ENCODE assay signal across 17 cellular contexts in the genomic region with DNA sequence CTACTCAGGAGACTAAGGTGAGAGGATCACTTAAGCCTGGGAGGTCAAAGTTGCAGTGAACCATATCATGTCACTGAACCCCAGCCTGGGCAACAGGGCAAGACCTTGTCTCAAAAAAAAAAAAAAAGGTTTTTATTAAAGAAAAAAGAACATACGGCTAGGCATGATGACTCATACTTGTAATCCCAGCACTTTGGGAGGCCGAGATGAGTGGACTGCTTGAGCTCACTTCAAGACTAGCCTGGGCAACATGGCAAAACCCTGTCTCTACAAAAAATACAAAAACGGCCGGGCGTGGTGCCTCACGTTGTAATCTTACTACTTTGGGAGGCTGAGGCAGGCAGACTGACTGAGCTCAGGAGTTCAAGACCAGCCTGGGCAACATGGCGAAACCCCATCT. TPM values are rescaled to one million over a fixed set of nuclear protein-coding genes. Genes with fewer than 3 reads are reported as not detected.
DNase-seq lines count a peak whose midpoint lies in the region; TF ChIP-seq lines count a peak whose summit lies in the region.
"Had no signal": no experiment of that assay in that cellular context is flagged by ENCODE, and none has a peak within 500 bp of the region (broad histone marks: within the 10 kb centered on the region; RNA-seq: fewer than 3 reads in every experiment).

No MANE protein-coding gene starts in this region.

- TF ChIP-seq POLR2A in erythroblast (IDR thresholded peaks at IDR 0.05; ENCODE audit: low read length): no peak

- no peaks in the 10 kb centered on the region for H3K27me3 Mint-ChIP-seq in activated T-helper 1 cell treated with anti-CD3 and anti-CD28 coated beads, Interleukin-12 subunit alpha, Interleukin-12 subunit beta, Interleukin-2, Interleukin-4 antibody, amounts not matched to agents 30 ng/mL and 10 ng/mL and 1 ng/mL, durations not matched to agents 14 hours and 24 hours and 36 hours (ENCODE audit: insufficient read depth)
- H3K27me3 Mint-ChIP-seq in activated naive CD4-positive, alpha-beta T cell treated with anti-CD3 and anti-CD28 coated beads, Interleukin-2, amount 10 ng/mL, durations not matched to agents 7 days and 5 days: no peaks in the 10 kb centered on the region

- H3K4me3 ChIP-seq in fibroblast of the aortic adventitia (ENCODE audit: low read depth, low read length): no peak overlapping the region

- H3K9me3 Mint-ChIP-seq in activated T-helper 1 cell treated with anti-CD3 and anti-CD28 coated beads, Interleukin-12 subunit alpha, Interleukin-12 subunit beta, Interleukin-2, Interleukin-4 antibody, amounts not matched to agents 30 ng/mL and 10 ng/mL and 1 ng/mL, durations not matched to agents 14 hours and 24 hours and 36 hours: no peaks in the 10 kb centered on the region
- no peaks in the 10 kb centered on the region for H3K9me3 Mint-ChIP-seq in activated naive CD4-positive, alpha-beta T cell treated with anti-CD3 and anti-CD28 coated beads, Interleukin-2, amount 10 ng/mL, durations not matched to agents 7 days and 5 days
- H3K9me3 Mint-ChIP-seq: endodermal cell had no signal

- DNase-seq in DMS53 (lab: John Stamatoyannopoulos, UW) (peak; percentile 53), DMS53 treated with DMSO at 0.1 percent for 48 hours (lab: John Stamatoyannopoulos, UW; ENCODE audit: unreplicated experiment) (no peak), amniotic epithelial cell (ENCODE audit: low read depth) (peak; percentile 82), fibroblast of the aortic adventitia (ENCODE audit: low read depth) (peak; percentile 63), erythroblast (lab: John Stamatoyannopoulos, UW) (no peak)
- DNase-seq in activated T-helper 1 cell treated with anti-CD3 and anti-CD28 coated beads, Interleukin-12 subunit alpha, Interleukin-12 subunit beta, Interleukin-2, Interleukin-4 antibody, amounts not matched to agents 30 ng/mL and 10 ng/mL and 1 ng/mL, durations not matched to agents 14 hours and 24 hours and 36 hours (ENCODE audit: low spot score): no peak
- DNase-seq in activated naive CD4-positive, alpha-beta T cell treated with anti-CD3 and anti-CD28 coated beads, Interleukin-2, amount 10 ng/mL, durations not matched to agents 7 days and 5 days: no peak
- DNase-seq in activated effector memory CD4-positive, alpha-beta T cell treated with anti-CD3 and anti-CD28 coated beads, Interleukin-2, amount 50 U/mL, for 16 hours: no peak
- DNase-seq: activated CD4-positive, CD25-positive, alpha-beta regulatory T cell; activated T-cell treated with anti-CD3 and anti-CD28 coated beads, Interleukin-2, amount 50 U/mL, for 1 hour; aorta; endodermal cell; GOT3; mesendoderm; NCI-H1048; nucleus accumbens; SW 1271 had no signal

- intact Hi-C loops in activated T-helper 1 cell treated with anti-CD3 and anti-CD28 coated beads, Interleukin-12 subunit alpha, Interleukin-12 subunit beta, Interleukin-2, Interleukin-4 antibody, amounts not matched to agents 30 ng/mL and 10 ng/mL and 1 ng/mL, durations not matched to agents 14 hours and 24 hours and 36 hours (cut with micrococcal nuclease): no loop called here

- CTCF ChIA-PET in activated naive CD4-positive, alpha-beta T cell treated with anti-CD3 and anti-CD28 coated beads, Interleukin-2, amount 10 ng/mL, durations not matched to agents 7 days and 5 days (lab: Charles Lee): interaction anchor here (0.6 to 1.0 kb wide), 2 partner anchors 48 to 97 kb away, joined by 4 to 5 read pairs; no protein-coding TSS in a partner anchor

- no peak overlapping the region for H3K4me3 Mint-ChIP-seq in activated T-helper 1 cell treated with anti-CD3 and anti-CD28 coated beads, Interleukin-12 subunit alpha, Interleukin-12 subunit beta, Interleukin-2, Interleukin-4 antibody, amounts not matched to agents 30 ng/mL and 10 ng/mL and 1 ng/mL, durations not matched to agents 14 hours and 24 hours and 36 hours
- H3K4me3 Mint-ChIP-seq in activated naive CD4-positive, alpha-beta T cell treated with anti-CD3 and anti-CD28 coated beads, Interleukin-2, amount 10 ng/mL, durations not matched to agents 7 days and 5 days: no peak overlapping the region
- H3K4me3 Mint-ChIP-seq: endodermal cell had no signal

- H3K36me3 Mint-ChIP-seq in activated T-helper 1 cell treated with anti-CD3 and anti-CD28 coated beads, Interleukin-12 subunit alpha, Interleukin-12 subunit beta, Interleukin-2, Interleukin-4 antibody, amounts not matched to agents 30 ng/mL and 10 ng/mL and 1 ng/mL, durations not matched to agents 14 hours and 24 hours and 36 hours (ENCODE audit: low read depth): peaks cover 19% of the 10 kb centered on the region
- H3K36me3 Mint-ChIP-seq in activated naive CD4-positive, alpha-beta T cell treated with anti-CD3 and anti-CD28 coated beads, Interleukin-2, amount 10 ng/mL, durations not matched to agents 7 days and 5 days: peaks cover 27% of the 10 kb centered on the region

- no peak for TF ChIP-seq CTCF in fibroblast of the aortic adventitia (IDR thresholded peaks at IDR 0.05; ENCODE audit: insufficient read depth, low read length)

- no peak overlapping the region for H3K27ac Mint-ChIP-seq in activated T-helper 1 cell treated with anti-CD3 and anti-CD28 coated beads, Interleukin-12 subunit alpha, Interleukin-12 subunit beta, Interleukin-2, Interleukin-4 antibody, amounts not matched to agents 30 ng/mL and 10 ng/mL and 1 ng/mL, durations not matched to agents 14 hours and 24 hours and 36 hours
- H3K27ac Mint-ChIP-seq in activated naive CD4-positive, alpha-beta T cell treated with anti-CD3 and anti-CD28 coated beads, Interleukin-2, amount 10 ng/mL, durations not matched to agents 7 days and 5 days: no peak overlapping the region
- H3K27ac Mint-ChIP-seq: endodermal cell had no signal

- H3K4me1 Mint-ChIP-seq in activated T-helper 1 cell treated with anti-CD3 and anti-CD28 coated beads, Interleukin-12 subunit alpha, Interleukin-12 subunit beta, Interleukin-2, Interleukin-4 antibody, amounts not matched to agents 30 ng/mL and 10 ng/mL and 1 ng/mL, durations not matched to agents 14 hours and 24 hours and 36 hours (ENCODE audit: low read depth): no peaks in the 10 kb centered on the region
- no peaks in the 10 kb centered on the region for H3K4me1 Mint-ChIP-seq in activated naive CD4-positive, alpha-beta T cell treated with anti-CD3 and anti-CD28 coated beads, Interleukin-2, amount 10 ng/mL, durations not matched to agents 7 days and 5 days
- H3K4me1 Mint-ChIP-seq: endodermal cell had no signal

RNA-seq across cellular contexts. Expression of a gene that starts 38.4 kb away (rescaled TPM):
- 3.1 and 6.4 TPM in 2 replicates for total RNA-seq in fibroblast of the aortic adventitia (ENCODE audit: low replicate concordance)
- total RNA-seq in activated T-helper 1 cell treated with anti-CD3 and anti-CD28 coated beads, Interleukin-12 subunit alpha, Interleukin-12 subunit beta, Interleukin-2, Interleukin-4 antibody, amounts not matched to agents 30 ng/mL and 10 ng/mL and 1 ng/mL, durations not matched to agents 14 hours and 24 hours and 36 hours: 23.0 and 25.7 TPM in 2 replicates

RNA-seq across cellular contexts. Expression of a gene that starts 38.7 kb away (rescaled TPM):
- total RNA-seq in fibroblast of the aortic adventitia (ENCODE audit: low replicate concordance): 0.99 and 1.8 TPM in 2 replicates
- 0.52 and 0.83 TPM in 2 replicates for total RNA-seq in activated T-helper 1 cell treated with anti-CD3 and anti-CD28 coated beads, Interleukin-12 subunit alpha, Interleukin-12 subunit beta, Interleukin-2, Interleukin-4 antibody, amounts not matched to agents 30 ng/mL and 10 ng/mL and 1 ng/mL, durations not matched to agents 14 hours and 24 hours and 36 hours

RNA-seq across cellular contexts. Expression of a gene that starts 48.8 kb away (rescaled TPM):
- total RNA-seq in fibroblast of the aortic adventitia (ENCODE audit: low replicate concordance): 11.9 and 14.1 TPM in 2 replicates
- 19.6 and 20.3 TPM in 2 replicates for total RNA-seq in activated T-helper 1 cell treated with anti-CD3 and anti-CD28 coated beads, Interleukin-12 subunit alpha, Interleukin-12 subunit beta, Interleukin-2, Interleukin-4 antibody, amounts not matched to agents 30 ng/mL and 10 ng/mL and 1 ng/mL, durations not matched to agents 14 hours and 24 hours and 36 hours

Comparison
In these comparisons a context has a peak if more than half of its experiments do, and no peak if none do; other contexts are left out.
1. DNase-seq: peak in DMS53 (single experiment), amniotic epithelial cell (single experiment) and fibroblast of the aortic adventitia (single experiment); none in DMS53 treated with DMSO at 0.1 percent for 48 hours (single experiment), activated T-helper 1 cell treated with anti-CD3 and anti-CD28 coated beads, Interleukin-12 subunit alpha, Interleukin-12 subunit beta, Interleukin-2, Interleukin-4 antibody, amounts not matched to agents 30 ng/mL and 10 ng/mL and 1 ng/mL, durations not matched to agents 14 hours and 24 hours and 36 hours (single experiment), activated naive CD4-positive, alpha-beta T cell treated with anti-CD3 and anti-CD28 coated beads, Interleukin-2, amount 10 ng/mL, durations not matched to agents 7 days and 5 days (single experiment), erythroblast (0 of 2) and activated effector memory CD4-positive, alpha-beta T cell treated with anti-CD3 and anti-CD28 coated beads, Interleukin-2, amount 50 U/mL, for 16 hours (single experiment).